In genomic region chr6:106702451-106703110, GRCh38 we compare ENCODE assay signal across 8 cellular contexts.
DNase-seq lines count a peak whose midpoint lies in the region; ATAC-seq and TF ChIP-seq lines count a peak whose summit lies in the region.

No MANE protein-coding gene starts in this region.

- DNase-seq in NCI-H146 treated with DMSO at 0.1 percent for 48 hours (lab: John Stamatoyannopoulos, UW; ENCODE audit: unreplicated experiment): peak; percentile 98
- DNase-seq in left colon: peak in 1 of 2 donors; percentile 20
- DNase-seq in tibial artery: no peak
- no peak for DNase-seq in activated CD4-positive, alpha-beta T cell treated with anti-CD3 and anti-CD28 coated beads, Interleukin-2, amount 50 U/mL, for 1 hour
- no peak for DNase-seq in RWPE1 (ENCODE audit: low spot score)
- DNase-seq in midbrain (lab: John Stamatoyannopoulos, UW): no peak

- no peaks in the 10 kb centered on the region for H3K4me1 ChIP-seq in tibial artery

- ATAC-seq in GM18519 (IDR thresholded peaks at IDR 0.05; ENCODE audit: low FRiP score, unreplicated experiment) (peak; percentile 91), HG02763 (IDR thresholded peaks at IDR 0.05; ENCODE audit: unreplicated experiment) (peak; percentile 93), left colon (peak; percentile 93)

- H3K27me3 ChIP-seq in tibial artery: peaks cover 0 to 5% of the 10 kb centered on the region in 2 donors

- POLR2A ChIA-PET in RWPE1 (lab: Yijun Ruan, JAX; ENCODE audit: low non-redundant PET): no interaction called here

- CTCF ChIA-PET in RWPE1 (lab: Yijun Ruan, JAX): no interaction called here

- H3K9me3 ChIP-seq in tibial artery: no peaks in the 10 kb centered on the region

- no peak for TF ChIP-seq CTCF in tibial artery (IDR thresholded peaks at IDR 0.05)
- TF ChIP-seq CTCF in RWPE1 (conservative IDR thresholded peaks at IDR 0.05; ENCODE audit: low read depth): no peak

- no peaks in the 10 kb centered on the region for H3K36me3 ChIP-seq in tibial artery

- intact Hi-C loops in left colon (cut with DNase I, micrococcal nuclease): no loop called here
- intact Hi-C loops in tibial artery (cut with DNase I; ENCODE audit: low total_unique reads): no loop called here

- H3K27ac ChIP-seq in tibial artery (no peak overlapping the region), RWPE1 (no peak overlapping the region)

- no peak overlapping the region for H3K4me3 ChIP-seq in tibial artery
